ENCODE assay signal across 1 cellular context in genomic region chr14:88565427-88565826, GRCh38.
A peak's percentile ranks its signal among the peaks of the same experiment; 100 is the strongest.
TF ChIP-seq lines count a peak whose summit lies in the region.

No MANE protein-coding gene starts in this region.

TF ChIP-seq in liver, 16 proteins besides CTCF, POLR2A, EP300 and RAD21 (continued from another document):
- TF ChIP-seq FOXA2 (IDR thresholded peaks at IDR 0.05) (no peak), TAF1 (conservative IDR thresholded peaks at IDR 0.05) (no peak), EGR1 (IDR thresholded peaks at IDR 0.05; ENCODE audit: low read depth in 2 of 2) (no peak), HNF4G (IDR thresholded peaks at IDR 0.05) (no peak), ATF3 (IDR thresholded peaks at IDR 0.05) (no peak), GABPA (IDR thresholded peaks at IDR 0.05 in 1 of 2, conservative IDR thresholded peaks at IDR 0.05 in 1 of 2) (no peak), YY1 (IDR thresholded peaks at IDR 0.05) (no peak), HNF4A (conservative IDR thresholded peaks at IDR 0.05) (peak; percentile 14 to 22), SP1 (IDR thresholded peaks at IDR 0.05) (peak; percentile 36), NR2F2 (IDR thresholded peaks at IDR 0.05) (peak; percentile 78), ZBTB33 (IDR thresholded peaks at IDR 0.05) (no peak), FOXA1 (IDR thresholded peaks at IDR 0.05) (no peak)
